In the genomic region with DNA sequence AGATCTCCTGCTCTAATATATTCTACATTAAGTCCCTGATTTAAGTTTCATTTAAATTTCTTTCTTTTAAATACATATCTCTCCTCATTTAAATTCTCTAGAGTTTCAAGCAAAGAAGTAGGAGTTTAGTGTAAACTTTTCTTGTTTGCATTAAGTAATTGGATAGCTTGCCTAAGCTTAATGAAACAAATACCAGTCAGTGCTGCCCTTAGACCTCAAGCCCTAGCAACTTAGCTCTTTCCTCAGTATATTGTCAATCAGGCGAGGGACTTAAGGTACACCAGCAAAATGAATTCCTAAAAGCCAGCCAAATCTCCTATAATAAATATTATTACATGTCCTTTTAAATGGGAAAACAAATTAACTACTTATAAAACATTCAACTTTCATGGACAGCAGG, we compare ENCODE assay signal across 24 cellular contexts.
"Had no signal": no experiment of that assay in that cellular context is flagged by ENCODE, and none has a peak within 500 bp of the region (broad histone marks: within the 10 kb centered on the region; RNA-seq: fewer than 3 reads in every experiment).

No MANE protein-coding gene starts in this region.

- H3K27ac Mint-ChIP-seq: mesothelial cell of epicardium; natural killer cell treated with Interleukin-12 subunit alpha and Interleukin-12 subunit beta and Interleukin-15 and Interleukin-18, amount 100 ng/mL, for 72 hours; stimulated activated naive CD8-positive, alpha-beta T cell treated with anti-CD3 and anti-CD28 coated beads, Interleukin-15, amount 100 ng/mL, for 72 hours had no signal

- H3K4me2 ChIP-seq: smooth muscle cell had no signal

- H3K27ac ChIP-seq: gastrocnemius medialis, prostate gland, right atrium auricular region, suprapubic skin, transverse colon, vagina had no signal

- H3K36me3 ChIP-seq: gastrocnemius medialis, prostate gland, right atrium auricular region, suprapubic skin, transverse colon, vagina had no signal

- H3K4me3 Mint-ChIP-seq: effector memory CD8-positive, alpha-beta T cell; mesothelial cell of epicardium; naive B cell; natural killer cell treated with Interleukin-12 subunit alpha and Interleukin-12 subunit beta and Interleukin-15 and Interleukin-18, amount 100 ng/mL, for 72 hours; stimulated activated naive CD8-positive, alpha-beta T cell treated with anti-CD3 and anti-CD28 coated beads, Interleukin-15, amount 100 ng/mL, for 72 hours had no signal

- H3K4me1 ChIP-seq: prostate gland, suprapubic skin, vagina had no signal

- H3K4me3 ChIP-seq: gastrocnemius medialis, lung, mucosa of descending colon, prostate gland, right atrium auricular region, smooth muscle cell, suprapubic skin, transverse colon, vagina had no signal

- DNase-seq: cortex of kidney; effector memory CD8-positive, alpha-beta T cell; foreskin fibroblast; gastrocnemius medialis; head of caudate nucleus; mesenchymal stem cell; mucosa of descending colon; naive B cell; nucleus accumbens; stimulated activated CD4-positive, alpha-beta T cell treated with anti-CD3 and anti-CD28 coated beads, Interleukin-12 subunit alpha, Interleukin-12 subunit beta, amount 100 ng/mL, for 4 hours; stimulated activated CD4-positive, alpha-beta T cell treated with anti-CD3 and anti-CD28 coated beads, Interleukin-1b, Interleukin-23, amount 100 ng/mL, for 48 hours; stimulated activated CD4-positive, alpha-beta T cell treated with anti-CD3 and anti-CD28 coated beads, Interleukin-4, amount 100 ng/mL, for 1 hour; stimulated activated CD8-positive, alpha-beta memory T cell treated with anti-CD3 and anti-CD28 coated beads, Interleukin-4, amount 100 ng/mL, for 48 hours; stimulated activated naive CD4-positive, alpha-beta T cell; stimulated activated naive CD8-positive, alpha-beta T cell treated with anti-CD3 and anti-CD28 coated beads, Interleukin-15, amount 100 ng/mL, for 72 hours; transverse colon had no signal

- H3K9me3 ChIP-seq: gastrocnemius medialis, mucosa of descending colon, prostate gland, right atrium auricular region, suprapubic skin, transverse colon, vagina had no signal

- H3K27me3 Mint-ChIP-seq: effector memory CD8-positive, alpha-beta T cell; naive B cell; natural killer cell treated with Interleukin-12 subunit alpha and Interleukin-12 subunit beta and Interleukin-15 and Interleukin-18, amount 100 ng/mL, for 72 hours; stimulated activated naive CD8-positive, alpha-beta T cell treated with anti-CD3 and anti-CD28 coated beads, Interleukin-15, amount 100 ng/mL, for 72 hours had no signal

- H3K27me3 ChIP-seq: gastrocnemius medialis, right atrium auricular region, suprapubic skin, transverse colon, vagina had no signal

- H3K9me3 Mint-ChIP-seq: effector memory CD8-positive, alpha-beta T cell; mesothelial cell of epicardium; naive B cell; natural killer cell treated with Interleukin-12 subunit alpha and Interleukin-12 subunit beta and Interleukin-15 and Interleukin-18, amount 100 ng/mL, for 72 hours; stimulated activated naive CD8-positive, alpha-beta T cell treated with anti-CD3 and anti-CD28 coated beads, Interleukin-15, amount 100 ng/mL, for 72 hours had no signal

- H3K36me3 Mint-ChIP-seq: natural killer cell treated with Interleukin-12 subunit alpha and Interleukin-12 subunit beta and Interleukin-15 and Interleukin-18, amount 100 ng/mL, for 72 hours had no signal

- H3K4me1 Mint-ChIP-seq: mesothelial cell of epicardium had no signal
